In the genomic region with DNA sequence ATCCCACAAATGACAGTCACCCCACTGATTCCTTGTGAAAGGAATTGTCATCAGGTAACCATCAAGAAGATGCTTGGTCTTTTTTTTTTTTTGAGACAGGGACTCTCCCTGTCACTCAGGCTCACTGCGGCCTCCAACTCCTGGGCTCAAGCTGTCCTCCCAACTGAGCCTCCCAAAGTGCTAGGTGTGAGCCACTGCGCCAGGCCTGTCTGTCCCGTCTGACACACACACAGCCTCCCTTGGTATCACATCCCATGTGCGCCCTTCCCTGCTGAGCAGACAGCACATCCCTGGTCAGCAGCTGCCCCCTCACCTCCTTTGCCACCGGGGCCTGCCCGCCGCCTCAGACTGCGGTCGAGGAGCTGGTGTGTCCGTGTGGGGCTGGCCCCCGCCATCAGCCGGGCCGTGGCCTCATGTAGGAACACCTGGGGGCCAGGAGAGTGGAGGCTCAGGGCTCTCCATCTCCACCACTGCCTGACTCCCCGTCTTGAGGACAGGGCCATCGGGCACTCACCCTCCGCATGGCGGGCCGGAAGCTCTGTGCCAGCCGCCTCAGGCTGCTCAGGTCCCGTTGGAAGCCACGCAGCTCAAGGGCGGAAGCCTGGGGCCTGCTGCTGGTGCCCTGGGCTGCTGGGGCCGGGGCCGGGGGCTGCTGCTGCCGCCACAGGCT, we compare ENCODE assay signal across 20 cellular contexts. TPM values are rescaled to one million over a fixed set of nuclear protein-coding genes. Genes with fewer than 3 reads are reported as not detected.
DNase-seq lines count a peak whose midpoint lies in the region; ATAC-seq, FAIRE-seq and TF ChIP-seq lines count a peak whose summit lies in the region.
"Had no signal": no experiment of that assay in that cellular context is flagged by ENCODE, and none has a peak within 500 bp of the region (broad histone marks: within the 10 kb centered on the region; RNA-seq: fewer than 3 reads in every experiment).

No MANE protein-coding gene starts in this region.

- no peaks in the 10 kb centered on the region for H3K27me3 Mint-ChIP-seq in activated CD4-positive, alpha-beta T cell treated with anti-CD3 and anti-CD28 coated beads, Interleukin-2, amount 10 ng/mL, durations not matched to agents 7 days and 5 days
- H3K27me3 Mint-ChIP-seq: activated CD4-positive, alpha-beta T cell treated with anti-CD3 and anti-CD28 coated beads, Interleukin-2, amount 10 ng/mL, durations not matched to agents 24 days and 14 days had no signal

- peak overlapping the region; percentile 19 for H3K27ac Mint-ChIP-seq in activated CD4-positive, alpha-beta T cell treated with anti-CD3 and anti-CD28 coated beads, Interleukin-2, amount 10 ng/mL, durations not matched to agents 7 days and 5 days
- H3K27ac Mint-ChIP-seq: activated CD4-positive, alpha-beta T cell treated with anti-CD3 and anti-CD28 coated beads, Interleukin-2, amount 10 ng/mL, durations not matched to agents 24 days and 14 days had no signal

- no peak overlapping the region for H3K9ac ChIP-seq in endothelial cell of umbilical vein (replicated peaks; ENCODE audit: extremely low read depth, insufficient read depth, low read length)
- H3K9ac ChIP-seq: BLaER1, GM23248 had no signal

- H3F3A ChIP-seq in PC-9 (ENCODE audit: insufficient read depth, low read depth) = peaks cover 80% of the 10 kb centered on the region

- no peak for DNase-seq in activated CD4-positive, alpha-beta T cell treated with anti-CD3 and anti-CD28 coated beads, Interleukin-2, amount 10 ng/mL, durations not matched to agents 7 days and 5 days
- no peak for DNase-seq in activated CD4-positive, alpha-beta T cell treated with anti-CD3 and anti-CD28 coated beads for 48 hours
- DNase-seq in PC-9 (no peak), endothelial cell of umbilical vein (ENCODE audit: low read depth, low spot score) (no peak), sigmoid colon (no peak), iPS-NIHi7 (ENCODE audit: extremely low spot score) (no peak), GM03348 (ENCODE audit: low spot score) (no peak)
- DNase-seq: activated CD4-positive, alpha-beta T cell treated with anti-CD3 and anti-CD28 coated beads, Interleukin-2, amount 10 ng/mL, durations not matched to agents 24 days and 14 days; endodermal cell; GM23248; KBM-7; NCI-H1048; NCI-H2081; OCI-M1; stimulated activated CD4-positive, alpha-beta T cell treated with anti-CD3 and anti-CD28 coated beads, Interleukin-2, amount 100 ng/mL, for 48 hours; T-helper 9 cell; tibial artery had no signal

- TF ChIP-seq CTCF in PC-9 (conservative IDR thresholded peaks at IDR 0.05) (no peak), endothelial cell of umbilical vein (IDR thresholded peaks at IDR 0.05; ENCODE audit: extremely low read depth in 1 of 2, insufficient read depth in 1 of 2, low read depth in 1 of 2, low read length in 2 of 2) (no peak), sigmoid colon (IDR thresholded peaks at IDR 0.05) (no peak)

- FAIRE-seq in endothelial cell of umbilical vein (lab: Jason Lieb, UNC) = no peak

- TF ChIP-seq EP300 in sigmoid colon (IDR thresholded peaks at IDR 0.05) = no peak

- H3K36me3 ChIP-seq in PC-9 (ENCODE audit: low read depth) (peaks cover 17% of the 10 kb centered on the region; the same call in 1 of the 2 replicates), endothelial cell of umbilical vein (ENCODE audit: control insufficient read depth in 2 of 2, extremely low read depth in 1 of 2, insufficient read depth in 2 of 2, low read length in 2 of 2) (peaks cover 12 to 24% of the 10 kb centered on the region in 2 experiments), sigmoid colon (peaks cover 11 to 48% (median 40%) of the 10 kb centered on the region in 4 donors)

- intact Hi-C loops in PC-9 (cut with micrococcal nuclease; ENCODE audit: unreplicated experiment) = loop anchor here (2.0 kb wide), 2 partner anchors 106 to 132 kb away; a partner anchor contains a TSS
- intact Hi-C loops in endothelial cell of umbilical vein (cut with micrococcal nuclease) = loop anchor here (2.0 kb wide), 1 partner anchor 220 kb away; no protein-coding TSS in a partner anchor
- intact Hi-C loops in sigmoid colon (cut with DNase I) = loop anchor here (2.0 to 5.0 kb wide), 3 partner anchors 106 to 159 kb away; a partner anchor contains a TSS

- no peaks in the 10 kb centered on the region for H3K9me1 ChIP-seq in endothelial cell of umbilical vein (replicated peaks; ENCODE audit: control insufficient read depth, extremely low read depth, insufficient read depth, low read length)

- H3K4me3 ChIP-seq in PC-9 (no peak overlapping the region), endothelial cell of umbilical vein (replicated peaks in 1 of 3; ENCODE audit: insufficient read depth in 1 of 3, low read depth in 1 of 3, low read length in 3 of 3) (no peak overlapping the region), sigmoid colon (no peak overlapping the region)
- H3K4me3 ChIP-seq: BLaER1, GM23248, SJSA1, tibial artery had no signal

- H3K4me1 ChIP-seq in PC-9 (replicated peaks; ENCODE audit: insufficient read depth) (peaks cover 12% of the 10 kb centered on the region), endothelial cell of umbilical vein (ENCODE audit: control insufficient read depth, extremely low read depth, insufficient read depth, low read length) (peaks cover 3% of the 10 kb centered on the region), sigmoid colon (peaks cover 0 to 67% (median 62%) of the 10 kb centered on the region in 4 donors)

- no peak overlapping the region for H2AFZ ChIP-seq in PC-9
- H2AFZ ChIP-seq in endothelial cell of umbilical vein (ENCODE audit: low read depth, low read length) = no peak overlapping the region
- H2AFZ ChIP-seq: GM23248 had no signal

- peaks cover 21% of the 10 kb centered on the region for H3K4me1 Mint-ChIP-seq in activated CD4-positive, alpha-beta T cell treated with anti-CD3 and anti-CD28 coated beads, Interleukin-2, amount 10 ng/mL, durations not matched to agents 7 days and 5 days

- H3K4me2 ChIP-seq in PC-9 (no peak overlapping the region), endothelial cell of umbilical vein (ENCODE audit: insufficient read depth, low read length) (no peak overlapping the region)

- H4K20me1 ChIP-seq in PC-9 (ENCODE audit: insufficient read depth) (peaks cover 78% of the 10 kb centered on the region), endothelial cell of umbilical vein (replicated peaks; ENCODE audit: control insufficient read depth, extremely low read depth, insufficient read depth, low read length) (no peaks in the 10 kb centered on the region)

- H3K9me3 ChIP-seq in PC-9 (ENCODE audit: insufficient read depth, low read depth) (no peaks in the 10 kb centered on the region), endothelial cell of umbilical vein (replicated peaks; ENCODE audit: control insufficient read depth, insufficient read depth, low read length) (no peaks in the 10 kb centered on the region), sigmoid colon (no peaks in the 10 kb centered on the region)
- H3K9me3 ChIP-seq: BLaER1, SJSA1, tibial artery had no signal

- no peak overlapping the region for H3K4me3 Mint-ChIP-seq in activated CD4-positive, alpha-beta T cell treated with anti-CD3 and anti-CD28 coated beads, Interleukin-2, amount 10 ng/mL, durations not matched to agents 7 days and 5 days
- H3K4me3 Mint-ChIP-seq: activated CD4-positive, alpha-beta T cell treated with anti-CD3 and anti-CD28 coated beads, Interleukin-2, amount 10 ng/mL, durations not matched to agents 24 days and 14 days; endodermal cell had no signal

- CTCF ChIA-PET in activated CD4-positive, alpha-beta T cell treated with anti-CD3 and anti-CD28 coated beads, Interleukin-2, amount 10 ng/mL, durations not matched to agents 7 days and 5 days (lab: Charles Lee) = interaction anchor here (0.5 to 2.9 kb wide), 10 partner anchors 8 to 123 kb away, joined by 3 to 18 read pairs (median 4); no protein-coding TSS in a partner anchor
- CTCF ChIA-PET in PC-9 (lab: Charles Lee) (interaction anchor here (0.6 kb wide), 2 partner anchors 16 to 27 kb away, joined by 3 to 5 read pairs; no protein-coding TSS in a partner anchor), endothelial cell of umbilical vein (lab: Charles Lee) (interaction anchor here (0.6 to 8.9 kb wide), 12 partner anchors 14 to 221 kb away, joined by 3 to 68 read pairs (median 6); a partner anchor contains a TSS)

- dilution Hi-C loops in endothelial cell of umbilical vein (cut with MboI; ENCODE audit: extremely low pct_ligation_motif_present, low sequenced_read_pairs) = no loop called here

- H3K79me2 ChIP-seq in PC-9 (ENCODE audit: low read depth) (peaks cover 13% of the 10 kb centered on the region; the same call in 1 of the 2 replicates), endothelial cell of umbilical vein (ENCODE audit: control insufficient read depth, insufficient read depth, low read length) (no peaks in the 10 kb centered on the region)

- no peaks in the 10 kb centered on the region for H3K27me3 ChIP-seq in PC-9 (ENCODE audit: insufficient read depth, low read depth)
- H3K27me3 ChIP-seq in endothelial cell of umbilical vein (ENCODE audit: control insufficient read depth in 2 of 2, insufficient read depth in 2 of 2, low read length in 2 of 2) = no peaks in the 10 kb centered on the region
- H3K27me3 ChIP-seq in sigmoid colon = no peaks in the 10 kb centered on the region
- H3K27me3 ChIP-seq: BLaER1, SJSA1, tibial artery had no signal

- TF ChIP-seq POLR2A in endothelial cell of umbilical vein (IDR thresholded peaks at IDR 0.05; ENCODE audit: low read depth, low read length) = peak; percentile 13
- no peak for TF ChIP-seq POLR2A in sigmoid colon (IDR thresholded peaks at IDR 0.05)

- 91 to 95% methylated on average over 25 of the region's 25 CpGs for WGBS in sigmoid colon, 2 donors

- no peaks in the 10 kb centered on the region for H3K9me2 ChIP-seq in PC-9 (ENCODE audit: insufficient read depth)

- POLR2A ChIA-PET in activated CD4-positive, alpha-beta T cell treated with anti-CD3 and anti-CD28 coated beads, Interleukin-2, amount 10 ng/mL, durations not matched to agents 7 days and 5 days (lab: Charles Lee) = no interaction called here
- POLR2A ChIA-PET in PC-9 (lab: Charles Lee; ENCODE audit: unreplicated experiment) (interaction anchor here (0.6 kb wide), 1 partner anchor 103 kb away, joined by 15 read pairs; no protein-coding TSS in a partner anchor), endothelial cell of umbilical vein (lab: Charles Lee) (no interaction called here)

- peak overlapping the region; percentile 8; the same call in 1 of the 2 replicates for H3K27ac ChIP-seq in PC-9
- H3K27ac ChIP-seq in endothelial cell of umbilical vein (ENCODE audit: insufficient read depth, low read depth, low read length) = no peak overlapping the region
- peak overlapping the region in 3 of 4 donors; percentile 79 to 90 (median 87) for H3K27ac ChIP-seq in sigmoid colon
- H3K27ac ChIP-seq: GM23248, SJSA1 had no signal

- H3K36me3 Mint-ChIP-seq in activated CD4-positive, alpha-beta T cell treated with anti-CD3 and anti-CD28 coated beads, Interleukin-2, amount 10 ng/mL, durations not matched to agents 7 days and 5 days (ENCODE audit: low read depth) = peaks cover 36% of the 10 kb centered on the region

- no peaks in the 10 kb centered on the region for H3K9me3 Mint-ChIP-seq in activated CD4-positive, alpha-beta T cell treated with anti-CD3 and anti-CD28 coated beads, Interleukin-2, amount 10 ng/mL, durations not matched to agents 7 days and 5 days
- H3K9me3 Mint-ChIP-seq: activated CD4-positive, alpha-beta T cell treated with anti-CD3 and anti-CD28 coated beads, Interleukin-2, amount 10 ng/mL, durations not matched to agents 24 days and 14 days; endodermal cell had no signal

- ATAC-seq in HG02840 (IDR thresholded peaks at IDR 0.05; ENCODE audit: low FRiP score, unreplicated experiment) = no peak

- BruUV-seq in PC-9 (replicated peaks; lab: Mats Ljungman, UMichigan) = no TSS peak
- no TSS peak for BruUV-seq in endothelial cell of umbilical vein (replicated peaks; lab: Mats Ljungman, UMichigan)

RNA-seq across cellular contexts. Expression of a gene that starts 23.6 kb away (rescaled TPM):
- total RNA-seq in activated CD4-positive, alpha-beta T cell treated with anti-CD3 and anti-CD28 coated beads, Interleukin-2, amount 10 ng/mL, durations not matched to agents 7 days and 5 days = 100 to 1,000 TPM; 175 to 176 TPM
- total RNA-seq in PC-9 (2021) = 243 and 360 TPM in 2 replicates
- total RNA-seq in endothelial cell of umbilical vein = 109 and 117 TPM in 2 replicates
- 50.4 and 66.3 TPM in 2 replicates for polyA plus RNA-seq in endothelial cell of umbilical vein
- 22.4 and 31.8 TPM in 2 replicates for polyA plus RNA-seq in endothelial cell of umbilical vein (2011; cell fraction: cytosol; rRNA removed)
- polyA plus RNA-seq in endothelial cell of umbilical vein (2011; cell fraction: nucleus; rRNA removed) = 139 and 174 TPM in 2 replicates
- polyA plus RNA-seq in endothelial cell of umbilical vein (2012) = 64.9 and 76.2 TPM in 2 replicates
- 51.5 and 65.4 TPM in 2 replicates for polyA minus RNA-seq in endothelial cell of umbilical vein
- polyA minus RNA-seq in endothelial cell of umbilical vein (2011; cell fraction: cytosol; rRNA and poly(A)+ RNA removed) = 114 TPM
- polyA minus RNA-seq in endothelial cell of umbilical vein (2011; cell fraction: nucleus; rRNA and poly(A)+ RNA removed) = 78.3 and 98.8 TPM in 2 replicates
- total RNA-seq in sigmoid colon = 10 to 100 TPM; 26.0 to 53.5 (median 43.5) TPM
- 100 to 1,000 TPM in 1 of 3 donors, 10 to 100 TPM in 2; 10.2 to 172 (median 14.3) TPM for polyA plus RNA-seq in sigmoid colon
